ENCODE assay signal across 18 cellular contexts in the genomic region with DNA sequence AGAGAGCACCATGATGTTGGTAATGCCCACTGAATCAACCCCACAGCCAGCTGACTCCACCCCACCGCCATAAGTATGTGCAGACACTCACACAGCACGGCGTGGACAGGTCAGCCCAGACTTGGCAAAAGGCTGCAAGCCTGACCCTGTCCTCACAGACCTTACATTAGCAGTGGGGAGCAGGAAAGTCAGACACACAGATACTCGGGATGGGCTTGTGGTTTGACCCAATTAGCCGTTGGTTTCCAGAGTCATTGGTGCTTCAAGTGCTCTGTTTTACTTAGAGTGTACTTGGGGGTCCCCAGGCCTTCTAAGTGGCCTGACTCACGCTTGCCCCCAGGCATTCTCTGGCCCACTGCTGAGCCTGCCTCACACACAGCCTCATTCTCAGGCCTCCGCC. TPM values are rescaled to one million over a fixed set of nuclear protein-coding genes. Genes with fewer than 3 reads are reported as not detected.
DNase-seq lines count a peak whose midpoint lies in the region; FAIRE-seq and TF ChIP-seq lines count a peak whose summit lies in the region.
"Had no signal": no experiment of that assay in that cellular context is flagged by ENCODE, and none has a peak within 500 bp of the region (broad histone marks: within the 10 kb centered on the region; RNA-seq: fewer than 3 reads in every experiment).

No MANE protein-coding gene starts in this region.

- FAIRE-seq in H1 (lab: Jason Lieb, UNC) = no peak
- FAIRE-seq: GM12892 had no signal

- peak overlapping the region; percentile 39; the same call in 1 of the 2 replicates for H4K8ac ChIP-seq in H1 (ENCODE audit: extremely low read depth, insufficient read depth, low read length)

- H3K9me3 Mint-ChIP-seq in CD14-positive monocyte = peaks cover 0 to 6% (median 2%) of the 10 kb centered on the region in 7 donors
- peaks cover 0 to 3% (median 0%) of the 10 kb centered on the region in 6 donors for H3K9me3 Mint-ChIP-seq in immature natural killer cell

- DNase-seq in Daoy (ENCODE audit: low read depth) (peak; percentile 32), M059J (ENCODE audit: low read depth) (peak; percentile 1), H1 (ENCODE audit: low read depth in 1 of 2, low spot score in 2 of 2) (no peak), CD14-positive monocyte (ENCODE audit: low spot score) (no peak), immature natural killer cell (no peak)
- no peak for DNase-seq in stimulated activated CD4-positive, alpha-beta T cell treated with anti-CD3 and anti-CD28 coated beads, Interleukin-1b, Interleukin-23, amount 100 ng/mL, for 48 hours
- DNase-seq: ACHN; CD4-positive, CD25-positive, alpha-beta regulatory T cell; CD8-positive, alpha-beta memory T cell; COR-L47; DMS 273 treated with DMSO at 0.1 percent for 48 hours; DMS53; DND-41; GDM1 had no signal

- peaks cover 8% of the 10 kb centered on the region for H3K4me1 Mint-ChIP-seq in CD14-positive monocyte
- no peaks in the 10 kb centered on the region for H3K4me1 Mint-ChIP-seq in immature natural killer cell

- H4K5ac ChIP-seq in H1 (ENCODE audit: insufficient read length, low read depth, low read length) = no peak overlapping the region

- H3K27ac Mint-ChIP-seq in CD14-positive monocyte (no peak overlapping the region), immature natural killer cell (no peak overlapping the region)
- H3K27ac Mint-ChIP-seq: CD4-positive, CD25-positive, alpha-beta regulatory T cell; CD8-positive, alpha-beta memory T cell had no signal

- H3K36me3 Mint-ChIP-seq in CD14-positive monocyte = no peaks in the 10 kb centered on the region
- peaks cover 0 to 4% (median 0%) of the 10 kb centered on the region in 3 donors for H3K36me3 Mint-ChIP-seq in immature natural killer cell
- H3K36me3 Mint-ChIP-seq: CD4-positive, CD25-positive, alpha-beta regulatory T cell; CD8-positive, alpha-beta memory T cell had no signal

- H3K79me1 ChIP-seq in H1 (ENCODE audit: low read depth, low read length) = no peaks in the 10 kb centered on the region

- peak overlapping the region; percentile 19; the same call in 1 of the 2 replicates for H2BK5ac ChIP-seq in H1 (ENCODE audit: low read depth, low read length)

- no peaks in the 10 kb centered on the region for H3K36me3 ChIP-seq in H1 (ENCODE audit: control insufficient read depth in 2 of 4, insufficient read depth in 4 of 4, low read length in 3 of 4)
- H3K36me3 ChIP-seq: HAP-1 had no signal

- peak overlapping the region; percentile 94 for H2BK12ac ChIP-seq in H1 (ENCODE audit: low read depth, low read length)

- no peak overlapping the region for H3K4me3 ChIP-seq in H1 (ENCODE audit: extremely low read depth in 1 of 4, insufficient read depth in 2 of 4, low read depth in 3 of 4, low read length in 4 of 4)
- H3K4me3 ChIP-seq: HAP-1 had no signal

- H4K91ac ChIP-seq in H1 (replicated peaks; ENCODE audit: insufficient read length, low read length) = peak overlapping the region; percentile 61

- TF ChIP-seq RAD21 in H1 (IDR thresholded peaks at IDR 0.05 in 1 of 2, conservative IDR thresholded peaks at IDR 0.05 in 1 of 2; ENCODE audit: low read depth in 2 of 2, low read length in 2 of 2) = no peak

- peak overlapping the region; percentile 86; the same call in 1 of the 2 replicates for H2BK20ac ChIP-seq in H1 (ENCODE audit: low read length)

- H3K79me2 ChIP-seq in H1 (ENCODE audit: control insufficient read depth in 1 of 2, insufficient read depth in 2 of 2, low read length in 2 of 2) = no peaks in the 10 kb centered on the region

- H3K27ac ChIP-seq in H1 (ENCODE audit: low read depth, low read length) = no peak overlapping the region

- H3K27me3 Mint-ChIP-seq in CD14-positive monocyte (ENCODE audit: low read depth in 3 of 3) (peaks cover 64 to 81% (median 66%) of the 10 kb centered on the region in 3 donors), immature natural killer cell (ENCODE audit: low read depth in 3 of 3) (peaks cover 15 to 22% (median 15%) of the 10 kb centered on the region in 3 donors)

- H3K9ac ChIP-seq in H1 (replicated peaks in 1 of 4; ENCODE audit: extremely low read depth in 1 of 4, low read depth in 3 of 4, low read length in 3 of 4) = no peak overlapping the region

- H3K14ac ChIP-seq in H1 (ENCODE audit: insufficient read length) = no peak overlapping the region

- WGBS in H1 (ENCODE audit: extremely low coverage in 1 of 2, insufficient coverage in 1 of 2, insufficient read length in 1 of 2, insufficient replicate concordance in 2 of 2, low coverage in 1 of 2, low lambda C conversion rate in 2 of 2, missing lambda C conversion rate in 1 of 2), 2 experiments = 83% methylated on average over 7 of the region's 7 CpGs; no CpG with 5 or more reads in 1 of the 2 experiments

- CTCF ChIA-PET in H1 (lab: Charles Lee; ENCODE audit: partially characterized antibody) = no interaction called here

- H3K23ac ChIP-seq in H1 (ENCODE audit: insufficient read length) = no peak overlapping the region

- H3K4me2 ChIP-seq in H1 (ENCODE audit: insufficient read depth in 1 of 2, low read depth in 2 of 2, low read length in 2 of 2) = no peak overlapping the region

- no peak overlapping the region for H2AFZ ChIP-seq in H1 (ENCODE audit: low read length)

- no peak overlapping the region for H3K4ac ChIP-seq in H1 (replicated peaks; ENCODE audit: insufficient read length, low read depth, low read length)

- 0 out of 2 replicates have a peak, but pooled peaks cover 2% of the 10 kb centered on the region for H3K23me2 ChIP-seq in H1 (ENCODE audit: low read depth, low read length)

- H2BK120ac ChIP-seq in H1 (replicated peaks; ENCODE audit: low read depth, low read length) = no peak overlapping the region

- POLR2A ChIA-PET in H1 (lab: Charles Lee; ENCODE audit: partially characterized antibody) = no interaction called here

- H3K4me3 Mint-ChIP-seq in CD14-positive monocyte (no peak overlapping the region), immature natural killer cell (no peak overlapping the region)
- H3K4me3 Mint-ChIP-seq: CD4-positive, CD25-positive, alpha-beta regulatory T cell; CD8-positive, alpha-beta memory T cell had no signal

- TF ChIP-seq POLR2A in H1 (IDR thresholded peaks at IDR 0.05; ENCODE audit: control extremely low read depth in 1 of 2, low read depth in 2 of 2, low read length in 2 of 2) = no peak

- no peak overlapping the region for H2AK5ac ChIP-seq in H1 (ENCODE audit: low read depth, low read length)

- no peaks in the 10 kb centered on the region for H3K9me3 ChIP-seq in H1 (ENCODE audit: insufficient read depth in 2 of 2, low read depth in 1 of 2, low read length in 1 of 2)
- H3K9me3 ChIP-seq: HAP-1 had no signal

- no peak for TF ChIP-seq EP300 in H1 (IDR thresholded peaks at IDR 0.05; ENCODE audit: borderline replicate concordance in 1 of 2, low read depth in 2 of 2, low read length in 2 of 2)

- H4K20me1 ChIP-seq in H1 (replicated peaks in 1 of 2; ENCODE audit: control insufficient read depth in 1 of 2, insufficient read depth in 2 of 2, low read length in 2 of 2) = no peaks in the 10 kb centered on the region

- H3K27me3 ChIP-seq in H1 (replicated peaks in 1 of 4; ENCODE audit: control insufficient read depth in 3 of 4, extremely low read depth in 1 of 4, insufficient read depth in 3 of 4, low read length in 3 of 4) = peaks cover 0 to 8% (median 2%) of the 10 kb centered on the region in 4 experiments; a peak in 4 of 7 replicates

- peak overlapping the region; percentile 98 for H2BK15ac ChIP-seq in H1 (ENCODE audit: low read length)

- TF ChIP-seq CTCF in H1 (IDR thresholded peaks at IDR 0.05; ENCODE audit: control extremely low read depth in 1 of 3, insufficient read depth in 1 of 3, low read depth in 1 of 3, low read length in 3 of 3) (no peak), CD14-positive monocyte (IDR thresholded peaks at IDR 0.05) (no peak)

- 0 out of 2 replicates have a peak overlapping the region, but pooled peaks have one; percentile 39 for H3K18ac ChIP-seq in H1 (ENCODE audit: extremely low read depth, low read length)

- peaks cover 23 to 51% (median 33%) of the 10 kb centered on the region in 4 experiments for H3K4me1 ChIP-seq in H1 (replicated peaks in 1 of 4; ENCODE audit: control insufficient read depth in 3 of 4, insufficient read depth in 4 of 4, low read length in 3 of 4)

- H3K56ac ChIP-seq in H1 (replicated peaks; ENCODE audit: insufficient read length, low read depth, low read length) = no peak overlapping the region

- intact Hi-C loops in CD14-positive monocyte (cut with micrococcal nuclease) = no loop called here

TF ChIP-seq in H1, 55 proteins besides CTCF, POLR2A, EP300 and RAD21 (continues in another document):
- no peak for TF ChIP-seq CHD1 (IDR thresholded peaks at IDR 0.05; ENCODE audit: low read depth, low read length)
- TF ChIP-seq JUN (IDR thresholded peaks at IDR 0.05; ENCODE audit: low read depth, low read length) = no peak
- no peak for TF ChIP-seq NRF1 (IDR thresholded peaks at IDR 0.05; ENCODE audit: low read depth, low read length)
- TF ChIP-seq GABPA (IDR thresholded peaks at IDR 0.05; ENCODE audit: borderline replicate concordance, insufficient read depth, low read length) = no peak
- TF ChIP-seq KDM4A (IDR thresholded peaks at IDR 0.05; ENCODE audit: low read depth, low read length, severe bottlenecking) = no peak
- TF ChIP-seq BRCA1 (IDR thresholded peaks at IDR 0.05; ENCODE audit: low read depth, low read length) = no peak
- no peak for TF ChIP-seq POU5F1 (IDR thresholded peaks at IDR 0.05; ENCODE audit: low read depth, low read length)
- TF ChIP-seq SAP30 (IDR thresholded peaks at IDR 0.05; ENCODE audit: insufficient read depth, insufficient replicate concordance, low read length) = no peak
- TF ChIP-seq, protein P1, sequence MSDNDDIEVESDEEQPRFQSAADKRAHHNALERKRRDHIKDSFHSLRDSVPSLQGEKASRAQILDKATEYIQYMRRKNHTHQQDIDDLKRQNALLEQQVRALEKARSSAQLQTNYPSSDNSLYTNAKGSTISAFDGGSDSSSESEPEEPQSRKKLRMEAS (IDR thresholded peaks at IDR 0.05) = no peak
- TF ChIP-seq CTBP2 (IDR thresholded peaks at IDR 0.05; ENCODE audit: borderline replicate concordance, insufficient read depth, insufficient read length, low read length) = no peak
- no peak for TF ChIP-seq TBP (IDR thresholded peaks at IDR 0.05; ENCODE audit: low read depth, low read length)

RNA-seq across cellular contexts. Expression of gene EN1, which starts 36.7 kb away (rescaled TPM):
- 1.8 and 3.2 TPM in 2 replicates for total RNA-seq in Daoy (2014; rRNA removed; shearing (Covaris generic))
- total RNA-seq in M059J (2014; rRNA removed; shearing (Covaris generic)) = 0.07 and 0.27 TPM in 2 replicates
- total RNA-seq in H1 (2021; fragmentation: NEBNext Ultra II Directional; extraction: Animal tissue kit (Norgen Biotek cat#: 25700)) = not detected in 2 replicates
- polyA plus RNA-seq in H1 (2011; rRNA removed) = not detected in 2 replicates
- polyA plus RNA-seq in H1 (2011; cell fraction: cytosol; rRNA removed) = not detected
- polyA plus RNA-seq in H1 (2011; cell fraction: nucleus; rRNA removed) = not detected
- polyA plus RNA-seq in H1 (2012, experiment 1 of 2) = 0.48 TPM in 1 of 4 replicates, not detected in the others
- polyA plus RNA-seq in H1 (2012, experiment 2 of 2) = not detected
- polyA plus RNA-seq in H1 (2013, experiment 1 of 2) = not detected
- polyA plus RNA-seq in H1 (2013, experiment 2 of 2) = 0.04 TPM
- not detected in 2 replicates for polyA minus RNA-seq in H1 (2011; rRNA and poly(A)+ RNA removed)
- not detected for polyA minus RNA-seq in H1 (2011; cell fraction: cytosol; rRNA and poly(A)+ RNA removed)
- not detected for polyA minus RNA-seq in H1 (2011; cell fraction: nucleus; rRNA and poly(A)+ RNA removed)
- polyA plus RNA-seq in CD14-positive monocyte = not detected
- polyA plus RNA-seq in immature natural killer cell = not detected
- total RNA-seq: CD4-positive, CD25-positive, alpha-beta regulatory T cell; CD8-positive, alpha-beta memory T cell; HT-29 had no signal
- polyA plus RNA-seq: BJ; CD4-positive, CD25-positive, alpha-beta regulatory T cell; CD8-positive, alpha-beta memory T cell had no signal

Comparison
In these comparisons a context has a peak if more than half of its experiments do, and no peak if none do; other contexts are left out.
1. DNase-seq: peak in Daoy (single experiment) and M059J (single experiment); none in H1 (0 of 2), stimulated activated CD4-positive, alpha-beta T cell treated with anti-CD3 and anti-CD28 coated beads, Interleukin-1b, Interleukin-23, amount 100 ng/mL, for 48 hours (single experiment), CD14-positive monocyte (single experiment) and immature natural killer cell (0 of 3).